11 cellular contexts compared by ENCODE assay signal in the genomic region with DNA sequence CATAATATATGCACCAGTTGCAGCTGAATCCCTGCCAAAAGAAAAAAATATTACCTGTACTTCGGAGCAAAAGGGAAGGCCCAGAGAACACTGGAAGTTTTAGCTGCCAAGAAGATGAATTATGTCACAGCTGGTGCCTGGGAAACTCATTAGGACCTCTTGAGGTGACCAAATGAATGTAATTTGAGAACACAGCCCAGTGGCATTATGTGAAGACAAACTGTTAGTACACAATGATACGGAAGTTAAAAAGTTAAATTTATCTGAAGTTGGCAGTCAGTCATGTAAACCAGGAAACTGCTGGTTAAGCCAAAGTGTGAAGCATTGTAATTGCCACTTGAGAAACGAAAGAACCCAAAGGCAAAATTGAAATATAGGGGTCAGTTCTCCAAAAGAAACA.
A peak's percentile ranks its signal among the peaks of the same experiment; 100 is the strongest.
DNase-seq lines count a peak whose midpoint lies in the region; ATAC-seq, FAIRE-seq and TF ChIP-seq lines count a peak whose summit lies in the region.
"Had no signal": no experiment of that assay in that cellular context is flagged by ENCODE, and none has a peak within 500 bp of the region (broad histone marks: within the 10 kb centered on the region; RNA-seq: fewer than 3 reads in every experiment).

No MANE protein-coding gene starts in this region.

- peak; percentile 48 to 50 for ATAC-seq in right cardiac atrium
- no peak for ATAC-seq in GM19467 (IDR thresholded peaks at IDR 0.05; ENCODE audit: unreplicated experiment)
- ATAC-seq in GM19463 (IDR thresholded peaks at IDR 0.05; ENCODE audit: unreplicated experiment) = no peak
- ATAC-seq: HCT116 had no signal

- DNase-seq in NCI-H2227 (lab: John Stamatoyannopoulos, UW; ENCODE audit: unreplicated experiment) = peak; percentile 30
- no peak for DNase-seq in NCI-H2227 treated with DMSO at 0.1 percent for 48 hours (lab: John Stamatoyannopoulos, UW)
- peak; percentile 83 for DNase-seq in NCI-H774 (lab: John Stamatoyannopoulos, UW)
- no peak for DNase-seq in right cardiac atrium
- peak; percentile 65 for DNase-seq in small intestine
- no peak for DNase-seq in foreskin fibroblast
- DNase-seq: cortex of kidney had no signal

- no peak for TF ChIP-seq CTCF in foreskin fibroblast (IDR thresholded peaks at IDR 0.05; ENCODE audit: low read depth, low read length)

- H3K9me3 ChIP-seq in right cardiac atrium (ENCODE audit: control insufficient read depth, low read length) (no peaks in the 10 kb centered on the region), small intestine (ENCODE audit: control insufficient read depth, low read depth) (no peaks in the 10 kb centered on the region)

- WGBS in right cardiac atrium = 14% methylated on average over 3 of the region's 3 CpGs
- 7 to 23% (median 17%) methylated on average over 3 of the region's 3 CpGs for WGBS in small intestine, 3 donors

- FAIRE-seq in small intestine (lab: Jason Lieb, UNC) = no peak
- FAIRE-seq: A204.1 had no signal

- H3K4me1 ChIP-seq in right cardiac atrium (ENCODE audit: control insufficient read depth, insufficient read depth, low read length) (no peaks in the 10 kb centered on the region), small intestine (ENCODE audit: control insufficient read depth in 2 of 2, insufficient read depth in 1 of 2, low read depth in 1 of 2, low read length in 1 of 2) (peaks cover 6 to 12% of the 10 kb centered on the region in 2 donors)

- intact Hi-C loops in right cardiac atrium (cut with DNase I) = no loop called here

- H3K4me3 ChIP-seq in right cardiac atrium (ENCODE audit: low read length) (no peak overlapping the region), small intestine (ENCODE audit: low read depth in 1 of 2, low read length in 2 of 2) (no peak overlapping the region), foreskin fibroblast (ENCODE audit: low read depth in 1 of 2, low read length in 2 of 2) (no peak overlapping the region)

- H3K36me3 ChIP-seq in small intestine (ENCODE audit: control insufficient read depth in 2 of 2, insufficient read depth in 2 of 2, low read length in 2 of 2) = peaks cover 0 to 5% of the 10 kb centered on the region in 2 donors

- H3K27ac ChIP-seq in right cardiac atrium (ENCODE audit: low read length) = no peak overlapping the region
- peak overlapping the region; percentile 40 to 48 for H3K27ac ChIP-seq in small intestine (ENCODE audit: low read depth in 1 of 2, low read length in 1 of 2)

- H3K27me3 ChIP-seq in right cardiac atrium (ENCODE audit: control insufficient read depth, insufficient read depth) (no peaks in the 10 kb centered on the region), small intestine (ENCODE audit: control insufficient read depth in 2 of 2, insufficient read depth in 2 of 2, low read length in 2 of 2) (no peaks in the 10 kb centered on the region)

Comparison
In these comparisons a context has a peak if more than half of its experiments do, and no peak if none do; other contexts are left out.
1. DNase-seq: peak in NCI-H2227 (single experiment), NCI-H774 (single experiment) and small intestine (single experiment); none in NCI-H2227 treated with DMSO at 0.1 percent for 48 hours (single experiment), right cardiac atrium (0 of 3) and foreskin fibroblast (0 of 2).
2. ATAC-seq: peak in right cardiac atrium (2 of 2); none in GM19467 (single experiment) and GM19463 (single experiment).